ENCODE assay signal across 8 cellular contexts in the genomic region with DNA sequence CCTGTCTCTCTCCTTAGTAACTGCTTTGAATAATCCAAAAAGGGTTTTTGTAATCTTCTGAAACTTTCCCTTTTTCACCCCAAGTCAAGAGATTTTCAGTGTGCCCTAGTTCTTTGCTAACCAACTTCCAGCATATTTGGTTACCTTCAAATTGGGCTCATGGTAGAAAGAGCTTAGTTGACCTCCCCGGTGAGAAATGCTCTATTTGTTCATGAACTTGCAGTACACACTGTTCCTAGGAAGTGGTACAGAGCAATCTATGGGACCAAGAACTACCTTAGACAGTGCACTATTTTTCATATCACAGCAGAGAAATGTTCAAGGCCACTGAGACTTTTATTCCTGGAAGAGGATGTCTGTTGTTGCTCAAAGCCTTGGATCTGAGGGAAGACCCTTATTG. TPM values are rescaled to one million over a fixed set of nuclear protein-coding genes. Genes with fewer than 3 reads are reported as not detected.
A peak's percentile ranks its signal among the peaks of the same experiment; 100 is the strongest.
DNase-seq lines count a peak whose midpoint lies in the region; ATAC-seq and TF ChIP-seq lines count a peak whose summit lies in the region.

No MANE protein-coding gene starts in this region.

- intact Hi-C loops in activated T-helper 2 cell treated with anti-CD3 and anti-CD28 coated beads, Interferon-gamma antibody, Interleukin-2, Interleukin-4, amounts not matched to agents 10 μg/mL and 5 μg/mL and 100 μg/mL, durations not matched to agents 14 hours and 24 hours and 36 hours (cut with micrococcal nuclease) = loop anchor here (2.0 to 5.0 kb wide), 3 partner anchors 63 to 361 kb away; partner anchors contain the start of genes MRPL51, NCAPD2 and NOP2
- intact Hi-C loops in testis (cut with DNase I; ENCODE audit: low total_unique reads) = no loop called here

- 3 to 22% methylated on average over 1 of the region's 1 CpG for WGBS in testis, 2 donors

- H3K9me3 ChIP-seq in iPS-20b (ENCODE audit: insufficient read depth, low read depth, low read length) = no peaks in the 10 kb centered on the region
- H3K9me3 ChIP-seq in testis = no peaks in the 10 kb centered on the region

- no peak for DNase-seq in activated T-cell treated with anti-CD3 and anti-CD28 coated beads, Interleukin-2, amount 50 U/mL, for 4 hours
- no peak for DNase-seq in activated T-cell treated with anti-CD3 and anti-CD28 coated beads, Interleukin-2, amount 50 U/mL, for 48 hours
- DNase-seq in activated T-helper 2 cell treated with anti-CD3 and anti-CD28 coated beads, Interferon-gamma antibody, Interleukin-2, Interleukin-4, amounts not matched to agents 10 μg/mL and 5 μg/mL and 100 μg/mL, durations not matched to agents 14 hours and 24 hours and 36 hours (ENCODE audit: low spot score) = no peak
- DNase-seq in testis (no peak), COLO668 (lab: John Stamatoyannopoulos, UW; ENCODE audit: unreplicated experiment) (no peak), H4 (ENCODE audit: low spot score) (no peak), NOMO-1 treated with dmso at 0.1 percent for 144 hours (lab: John Stamatoyannopoulos, UW; ENCODE audit: unreplicated experiment) (no peak)

- TF ChIP-seq CTCF in testis (IDR thresholded peaks at IDR 0.05) = no peak

- H3K9me3 Mint-ChIP-seq in activated T-cell treated with anti-CD3 and anti-CD28 coated beads, Interleukin-2, amount 50 U/mL, for 4 hours = no peaks in the 10 kb centered on the region
- no peaks in the 10 kb centered on the region for H3K9me3 Mint-ChIP-seq in activated T-helper 2 cell treated with anti-CD3 and anti-CD28 coated beads, Interferon-gamma antibody, Interleukin-2, Interleukin-4, amounts not matched to agents 10 μg/mL and 5 μg/mL and 100 μg/mL, durations not matched to agents 14 hours and 24 hours and 36 hours

- H3K9ac ChIP-seq in iPS-20b (ENCODE audit: low read depth, low read length) = peak overlapping the region; percentile 75; the same call in 1 of the 2 replicates

- H3K27ac Mint-ChIP-seq in activated T-helper 2 cell treated with anti-CD3 and anti-CD28 coated beads, Interferon-gamma antibody, Interleukin-2, Interleukin-4, amounts not matched to agents 10 μg/mL and 5 μg/mL and 100 μg/mL, durations not matched to agents 14 hours and 24 hours and 36 hours = peak overlapping the region; percentile 97

- no peaks in the 10 kb centered on the region for H3K27me3 ChIP-seq in iPS-20b (ENCODE audit: insufficient read depth, low read length)
- H3K27me3 ChIP-seq in testis = no peaks in the 10 kb centered on the region

- H3K4me1 ChIP-seq in iPS-20b (ENCODE audit: insufficient read depth, low read length) (peaks cover 9% of the 10 kb centered on the region; the same call in 1 of the 2 replicates), testis (peaks cover 19% of the 10 kb centered on the region)

- peaks cover 25% of the 10 kb centered on the region for H3K4me1 Mint-ChIP-seq in activated T-cell treated with anti-CD3 and anti-CD28 coated beads, Interleukin-2, amount 50 U/mL, for 4 hours (ENCODE audit: low read depth)
- peaks cover 27% of the 10 kb centered on the region for H3K4me1 Mint-ChIP-seq in activated T-helper 2 cell treated with anti-CD3 and anti-CD28 coated beads, Interferon-gamma antibody, Interleukin-2, Interleukin-4, amounts not matched to agents 10 μg/mL and 5 μg/mL and 100 μg/mL, durations not matched to agents 14 hours and 24 hours and 36 hours (ENCODE audit: low read depth)

- H3K4me3 ChIP-seq in iPS-20b (ENCODE audit: low read length) = peak overlapping the region; percentile 77; the same call in 1 of the 2 replicates
- no peak overlapping the region for H3K4me3 ChIP-seq in testis

- peak overlapping the region; percentile 94 for H3K4me3 Mint-ChIP-seq in activated T-cell treated with anti-CD3 and anti-CD28 coated beads, Interleukin-2, amount 50 U/mL, for 4 hours
- H3K4me3 Mint-ChIP-seq in activated T-helper 2 cell treated with anti-CD3 and anti-CD28 coated beads, Interferon-gamma antibody, Interleukin-2, Interleukin-4, amounts not matched to agents 10 μg/mL and 5 μg/mL and 100 μg/mL, durations not matched to agents 14 hours and 24 hours and 36 hours (ENCODE audit: low read depth) = peak overlapping the region; percentile 96

- ATAC-seq in activated T-cell treated with anti-CD3 and anti-CD28 coated beads, Interleukin-2, amount 50 U/mL, for 4 hours = no peak

- TF ChIP-seq POLR2A in testis (IDR thresholded peaks at IDR 0.05) = no peak

- no peaks in the 10 kb centered on the region for H3K27me3 Mint-ChIP-seq in activated T-cell treated with anti-CD3 and anti-CD28 coated beads, Interleukin-2, amount 50 U/mL, for 4 hours (ENCODE audit: low read depth)
- H3K27me3 Mint-ChIP-seq in activated T-helper 2 cell treated with anti-CD3 and anti-CD28 coated beads, Interferon-gamma antibody, Interleukin-2, Interleukin-4, amounts not matched to agents 10 μg/mL and 5 μg/mL and 100 μg/mL, durations not matched to agents 14 hours and 24 hours and 36 hours (ENCODE audit: low read depth) = no peaks in the 10 kb centered on the region

- H3K27ac ChIP-seq in iPS-20b (ENCODE audit: low read length) = no peak overlapping the region
- peak overlapping the region; percentile 71 to 98 for H3K27ac ChIP-seq in testis

- H3K36me3 Mint-ChIP-seq in activated T-cell treated with anti-CD3 and anti-CD28 coated beads, Interleukin-2, amount 50 U/mL, for 4 hours (ENCODE audit: insufficient read depth) = peaks cover 21% of the 10 kb centered on the region
- H3K36me3 Mint-ChIP-seq in activated T-helper 2 cell treated with anti-CD3 and anti-CD28 coated beads, Interferon-gamma antibody, Interleukin-2, Interleukin-4, amounts not matched to agents 10 μg/mL and 5 μg/mL and 100 μg/mL, durations not matched to agents 14 hours and 24 hours and 36 hours (ENCODE audit: low read depth) = peaks cover 49% of the 10 kb centered on the region

- H3K36me3 ChIP-seq in iPS-20b (ENCODE audit: insufficient read depth, low read depth, low read length) (peaks cover 55% of the 10 kb centered on the region), testis (ENCODE audit: low read depth, missing control alignments) (no peaks in the 10 kb centered on the region)

RNA-seq across cellular contexts. Expression of gene USP5, which starts 1.7 kb away (rescaled TPM):
- total RNA-seq in activated T-cell treated with anti-CD3 and anti-CD28 coated beads, Interleukin-2, amount 50 U/mL, for 4 hours = 100 to 1,000 TPM; 169 to 192 (median 176) TPM
- total RNA-seq in activated T-helper 2 cell treated with anti-CD3 and anti-CD28 coated beads, Interferon-gamma antibody, Interleukin-2, Interleukin-4, amounts not matched to agents 10 μg/mL and 5 μg/mL and 100 μg/mL, durations not matched to agents 14 hours and 24 hours and 36 hours = 133 and 134 TPM in 2 replicates
- 10 to 100 TPM; 96.1 to 97.5 TPM for total RNA-seq in testis
- polyA plus RNA-seq in testis (ENCODE audit: insufficient read depth, low read depth, low replicate concordance) = 154 TPM
- 86.2 and 91.4 TPM in 2 replicates for total RNA-seq in H4 (2014; rRNA removed; shearing (Covaris generic))

RNA-seq across cellular contexts. Expression of gene CDCA3, which starts 2.5 kb away (rescaled TPM):
- total RNA-seq in activated T-cell treated with anti-CD3 and anti-CD28 coated beads, Interleukin-2, amount 50 U/mL, for 4 hours = 1 to 10 TPM; 1.7 to 4.0 (median 3.1) TPM
- total RNA-seq in activated T-helper 2 cell treated with anti-CD3 and anti-CD28 coated beads, Interferon-gamma antibody, Interleukin-2, Interleukin-4, amounts not matched to agents 10 μg/mL and 5 μg/mL and 100 μg/mL, durations not matched to agents 14 hours and 24 hours and 36 hours = 41.6 and 42.1 TPM in 2 replicates
- 10 to 100 TPM; 27.5 to 43.5 TPM for total RNA-seq in testis
- 81.7 TPM for polyA plus RNA-seq in testis (ENCODE audit: insufficient read depth, low read depth, low replicate concordance)
- 75.3 and 101 TPM in 2 replicates for total RNA-seq in H4 (2014; rRNA removed; shearing (Covaris generic))

RNA-seq across cellular contexts. Expression of gene GNB3, which starts 12.9 kb away (rescaled TPM):
- under 1 TPM; 0.13 to 0.90 (median 0.38) TPM for total RNA-seq in activated T-cell treated with anti-CD3 and anti-CD28 coated beads, Interleukin-2, amount 50 U/mL, for 4 hours
- total RNA-seq in activated T-helper 2 cell treated with anti-CD3 and anti-CD28 coated beads, Interferon-gamma antibody, Interleukin-2, Interleukin-4, amounts not matched to agents 10 μg/mL and 5 μg/mL and 100 μg/mL, durations not matched to agents 14 hours and 24 hours and 36 hours = 1.2 and 1.3 TPM in 2 replicates
- total RNA-seq in testis = 1 to 10 TPM; 4.8 to 5.0 TPM
- 1.6 TPM for polyA plus RNA-seq in testis (ENCODE audit: insufficient read depth, low read depth, low replicate concordance)
- total RNA-seq in H4 (2014; rRNA removed; shearing (Covaris generic)) = 0.12 and 1.0 TPM in 2 replicates

RNA-seq across cellular contexts. Expression of gene TPI1, which starts 13.7 kb away (rescaled TPM):
- 1,000 to 10,000 TPM; 1,135 to 1,217 (median 1,169) TPM for total RNA-seq in activated T-cell treated with anti-CD3 and anti-CD28 coated beads, Interleukin-2, amount 50 U/mL, for 4 hours
- total RNA-seq in activated T-helper 2 cell treated with anti-CD3 and anti-CD28 coated beads, Interferon-gamma antibody, Interleukin-2, Interleukin-4, amounts not matched to agents 10 μg/mL and 5 μg/mL and 100 μg/mL, durations not matched to agents 14 hours and 24 hours and 36 hours = 1,708 and 1,711 TPM in 2 replicates
- 100 to 1,000 TPM; 347 to 356 TPM for total RNA-seq in testis
- 544 TPM for polyA plus RNA-seq in testis (ENCODE audit: insufficient read depth, low read depth, low replicate concordance)
- total RNA-seq in H4 (2014; rRNA removed; shearing (Covaris generic)) = 2,242 and 2,549 TPM in 2 replicates

RNA-seq across cellular contexts. Expression of gene SPSB2, which starts 19.5 kb away (rescaled TPM):
- total RNA-seq in activated T-cell treated with anti-CD3 and anti-CD28 coated beads, Interleukin-2, amount 50 U/mL, for 4 hours = 1 to 10 TPM; 5.6 to 8.5 (median 6.7) TPM
- total RNA-seq in activated T-helper 2 cell treated with anti-CD3 and anti-CD28 coated beads, Interferon-gamma antibody, Interleukin-2, Interleukin-4, amounts not matched to agents 10 μg/mL and 5 μg/mL and 100 μg/mL, durations not matched to agents 14 hours and 24 hours and 36 hours = 3.7 and 4.1 TPM in 2 replicates
- total RNA-seq in testis = 10 to 100 TPM; 11.6 to 22.0 TPM
- polyA plus RNA-seq in testis (ENCODE audit: insufficient read depth, low read depth, low replicate concordance) = 21.3 TPM
- 10.8 TPM in 2 replicates for total RNA-seq in H4 (2014; rRNA removed; shearing (Covaris generic))
